ENCODE assay signal across 8 cellular contexts in genomic region chr1:221435510-221435909, GRCh38.
DNase-seq lines count a peak whose midpoint lies in the region; ATAC-seq and TF ChIP-seq lines count a peak whose summit lies in the region.

No MANE protein-coding gene starts in this region.

- H3K4me3 Mint-ChIP-seq in chondrocyte (ENCODE audit: unreplicated experiment): no peak overlapping the region
- H3K4me3 Mint-ChIP-seq in stimulated activated naive B cell treated with anti-CD40 and anti-IgM and Interleukin-4, amounts not matched to agents 10 μg/mL and 1 μg/mL and 100 μg/mL, for 72 hours: no peak overlapping the region

- H3K9ac ChIP-seq in OCI-LY3 (ENCODE audit: low read length): peak overlapping the region; percentile 24

- peak overlapping the region; percentile 52 for H3K4me2 ChIP-seq in OCI-LY3 (ENCODE audit: low read length)

- H3K27me3 ChIP-seq in HL-60 (ENCODE audit: insufficient read depth, poor library complexity, severe bottlenecking) (no peaks in the 10 kb centered on the region), OCI-LY3 (ENCODE audit: low read depth, low read length) (no peaks in the 10 kb centered on the region), right lobe of liver (no peaks in the 10 kb centered on the region)

- H3K9me3 Mint-ChIP-seq in chondrocyte (ENCODE audit: low read depth): no peaks in the 10 kb centered on the region
- H3K9me3 Mint-ChIP-seq in stimulated activated naive B cell treated with anti-CD40 and anti-IgM and Interleukin-4, amounts not matched to agents 10 μg/mL and 1 μg/mL and 100 μg/mL, for 72 hours: no peaks in the 10 kb centered on the region

- no peaks in the 10 kb centered on the region for H4K20me1 ChIP-seq in OCI-LY3 (ENCODE audit: insufficient read depth, low read length)

- H3K4me3 ChIP-seq in HL-60 (replicated peaks; ENCODE audit: insufficient read depth, low read length) (no peak overlapping the region), OCI-LY3 (ENCODE audit: low read length) (no peak overlapping the region; the same call in 1 of the 2 replicates), right lobe of liver (no peak overlapping the region)

- no peak overlapping the region for H3K27ac Mint-ChIP-seq in chondrocyte (ENCODE audit: unreplicated experiment)
- no peak overlapping the region for H3K27ac Mint-ChIP-seq in stimulated activated naive B cell treated with anti-CD40 and anti-IgM and Interleukin-4, amounts not matched to agents 10 μg/mL and 1 μg/mL and 100 μg/mL, for 72 hours

- no peaks in the 10 kb centered on the region for H3K79me2 ChIP-seq in OCI-LY3 (ENCODE audit: low read length)

- H2AFZ ChIP-seq in OCI-LY3 (ENCODE audit: low read depth, low read length): peak overlapping the region; percentile 75

- H3K36me3 Mint-ChIP-seq in chondrocyte (ENCODE audit: low read depth): no peaks in the 10 kb centered on the region
- H3K36me3 Mint-ChIP-seq in stimulated activated naive B cell treated with anti-CD40 and anti-IgM and Interleukin-4, amounts not matched to agents 10 μg/mL and 1 μg/mL and 100 μg/mL, for 72 hours: no peaks in the 10 kb centered on the region

- H3K4me1 ChIP-seq in OCI-LY3 (ENCODE audit: low read length) (peaks cover 46% of the 10 kb centered on the region), right lobe of liver (no peaks in the 10 kb centered on the region)

- no peak for TF ChIP-seq POLR2A in right lobe of liver (IDR thresholded peaks at IDR 0.05)

- H3K36me3 ChIP-seq in OCI-LY3 (replicated peaks; ENCODE audit: low read depth, low read length): no peaks in the 10 kb centered on the region
- H3K36me3 ChIP-seq in right lobe of liver: no peaks in the 10 kb centered on the region

- no peaks in the 10 kb centered on the region for H3K27me3 Mint-ChIP-seq in chondrocyte (ENCODE audit: low read depth)
- peaks cover 0 to 3% of the 10 kb centered on the region in 2 donors for H3K27me3 Mint-ChIP-seq in stimulated activated naive B cell treated with anti-CD40 and anti-IgM and Interleukin-4, amounts not matched to agents 10 μg/mL and 1 μg/mL and 100 μg/mL, for 72 hours

- ATAC-seq in GM19395 (IDR thresholded peaks at IDR 0.05; ENCODE audit: unreplicated experiment): peak; percentile 62
- peak; percentile 71 to 89 (median 88) for ATAC-seq in right lobe of liver
- no peak for ATAC-seq in stimulated activated naive B cell treated with anti-CD40 and anti-IgM and Interleukin-4, amounts not matched to agents 10 μg/mL and 1 μg/mL and 100 μg/mL, for 72 hours (replicated peaks)

- TF ChIP-seq CTCF in HL-60 (IDR thresholded peaks at IDR 0.05; ENCODE audit: insufficient read depth, low read length) (peak; percentile 95), OCI-LY3 (IDR thresholded peaks at IDR 0.05; ENCODE audit: low read depth, low read length) (peak; percentile 98), chondrocyte (IDR thresholded peaks at IDR 0.05) (peak; percentile 95), right lobe of liver (IDR thresholded peaks at IDR 0.05) (peak; percentile 90 to 95 (median 94))

- peak; percentile 67 for DNase-seq in COLO829 (ENCODE audit: low spot score)
- peak; percentile 13 to 28 for DNase-seq in HL-60 (ENCODE audit: low read depth in 1 of 2, low spot score in 1 of 2)
- DNase-seq in chondrocyte (ENCODE audit: low spot score): no peak
- no peak for DNase-seq in right lobe of liver
- DNase-seq in stimulated activated naive B cell treated with anti-CD40 and anti-IgM and Interleukin-4, amounts not matched to agents 10 μg/mL and 1 μg/mL and 100 μg/mL, for 72 hours: no peak
- no peak for DNase-seq in mesenteric fat pad (ENCODE audit: low spot score)

- peaks cover 18% of the 10 kb centered on the region for H3K4me1 Mint-ChIP-seq in chondrocyte (ENCODE audit: low read depth)
- peaks cover 13 to 28% of the 10 kb centered on the region in 2 donors for H3K4me1 Mint-ChIP-seq in stimulated activated naive B cell treated with anti-CD40 and anti-IgM and Interleukin-4, amounts not matched to agents 10 μg/mL and 1 μg/mL and 100 μg/mL, for 72 hours

- H3K27ac ChIP-seq in HL-60 (replicated peaks): no peak overlapping the region
- H3K27ac ChIP-seq in OCI-LY3 (ENCODE audit: low read length): peak overlapping the region; percentile 6; the same call in 1 of the 2 replicates
- H3K27ac ChIP-seq in right lobe of liver: no peak overlapping the region

- intact Hi-C loops in right lobe of liver (cut with DNase I): loop anchor here in 1 of 2 donors (10.0 kb wide), 1 partner anchor 171 kb away; no protein-coding TSS in a partner anchor

- H3K9me3 ChIP-seq in OCI-LY3 (ENCODE audit: insufficient read depth, low read length) (no peaks in the 10 kb centered on the region), right lobe of liver (no peaks in the 10 kb centered on the region)

Comparison
In these comparisons a context has a peak if more than half of its experiments do, and no peak if none do; other contexts are left out.
1. DNase-seq: peak in COLO829 (single experiment) and HL-60 (2 of 2); none in chondrocyte (single experiment), right lobe of liver (0 of 3), stimulated activated naive B cell treated with anti-CD40 and anti-IgM and Interleukin-4, amounts not matched to agents 10 μg/mL and 1 μg/mL and 100 μg/mL, for 72 hours (single experiment) and mesenteric fat pad (single experiment).
2. ATAC-seq: peak in GM19395 (single experiment) and right lobe of liver (4 of 4); none in stimulated activated naive B cell treated with anti-CD40 and anti-IgM and Interleukin-4, amounts not matched to agents 10 μg/mL and 1 μg/mL and 100 μg/mL, for 72 hours (0 of 2).
3. Peak in every context shown above with its lines, with median percentiles within 50 percentile points of each other: CTCF ChIP-seq.